In the genomic region with DNA sequence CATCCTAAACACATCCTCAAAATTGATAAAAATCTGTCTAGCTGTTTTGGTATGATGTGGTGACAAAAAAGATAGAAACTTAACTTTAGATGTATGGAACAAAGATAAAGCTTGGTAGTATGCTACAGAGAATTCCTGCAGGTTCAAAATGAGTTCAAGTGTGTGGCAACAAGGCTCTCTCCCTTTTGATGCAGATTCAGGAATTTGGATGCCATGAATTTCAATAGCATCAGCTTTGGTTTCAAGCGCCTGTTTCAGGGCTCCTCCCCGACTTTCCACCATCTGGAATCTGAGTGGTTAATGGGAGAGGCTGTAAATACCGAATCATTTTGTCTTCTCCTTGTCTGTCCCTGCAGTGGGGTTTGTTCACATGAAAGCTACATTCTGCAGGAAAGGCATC, we compare ENCODE assay signal across 17 cellular contexts.
"Had no signal": no experiment of that assay in that cellular context is flagged by ENCODE, and none has a peak within 500 bp of the region (broad histone marks: within the 10 kb centered on the region; RNA-seq: fewer than 3 reads in every experiment).

No MANE protein-coding gene starts in this region.

- H3K4me3 ChIP-seq: colonic mucosa, hepatocyte, pancreas, suprapubic skin had no signal

- DNase-seq: activated CD4-positive, alpha-beta T cell treated with anti-CD3 and anti-CD28 coated beads for 36 hours; activated CD8-positive, alpha-beta memory T cell treated with anti-CD3 and anti-CD28 coated beads, Interleukin-2, amount 50 U/mL, for 48 hours; activated CD8-positive, alpha-beta T cell treated with anti-CD3 and anti-CD28 coated beads for 36 hours; colonic mucosa; left ventricle myocardium superior; mesenchymal stem cell; pancreas; stimulated activated CD4-positive, alpha-beta T cell treated with anti-CD3 and anti-CD28 coated beads, Interleukin-2, amount 100 ng/mL, for 48 hours; stimulated activated naive CD8-positive, alpha-beta T cell treated with anti-CD3 and anti-CD28 coated beads, Interleukin-15, Interleukin-2, amounts not matched to agents 100 U/mL and 50 U/mL, for 24 hours; T-helper 1 cell had no signal

- ATAC-seq: activated CD4-positive, alpha-beta T cell treated with anti-CD3 and anti-CD28 coated beads for 36 hours; activated CD8-positive, alpha-beta T cell treated with anti-CD3 and anti-CD28 coated beads for 36 hours; left ventricle myocardium superior; pancreas; stimulated activated naive CD8-positive, alpha-beta T cell treated with anti-CD3 and anti-CD28 coated beads, Interleukin-15, Interleukin-2, amounts not matched to agents 100 U/mL and 50 U/mL, for 24 hours had no signal

- H2AFZ ChIP-seq: hepatocyte had no signal

- H3K4me1 ChIP-seq: colonic mucosa, pancreas had no signal

- H3K9me3 ChIP-seq: colonic mucosa, pancreas, suprapubic skin had no signal

- H3K79me2 ChIP-seq: hepatocyte had no signal

- H3K36me3 Mint-ChIP-seq: type B pancreatic cell had no signal

- H3K27ac Mint-ChIP-seq: activated CD4-positive, alpha-beta T cell treated with anti-CD3 and anti-CD28 coated beads for 36 hours; activated CD8-positive, alpha-beta T cell treated with anti-CD3 and anti-CD28 coated beads for 36 hours; type B pancreatic cell had no signal

- H3K27me3 ChIP-seq: colonic mucosa, hepatocyte, suprapubic skin had no signal

- H3K4me3 Mint-ChIP-seq: activated CD4-positive, alpha-beta T cell treated with anti-CD3 and anti-CD28 coated beads for 36 hours; activated CD8-positive, alpha-beta T cell treated with anti-CD3 and anti-CD28 coated beads for 36 hours; neural crest cell; type B pancreatic cell had no signal

- H3K4me2 ChIP-seq: hepatocyte had no signal

- FAIRE-seq: keratinocyte, pancreas had no signal

- H3K9me3 Mint-ChIP-seq: activated CD8-positive, alpha-beta T cell treated with anti-CD3 and anti-CD28 coated beads for 36 hours; neural crest cell; type B pancreatic cell had no signal

- H3K36me3 ChIP-seq: colonic mucosa, pancreas, suprapubic skin had no signal

- H3K27ac ChIP-seq: colonic mucosa, epithelial cell of prostate, hepatocyte, pancreas, suprapubic skin, VCaP had no signal
